Comparison of ENCODE assay signal across 8 cellular contexts in the genomic region with DNA sequence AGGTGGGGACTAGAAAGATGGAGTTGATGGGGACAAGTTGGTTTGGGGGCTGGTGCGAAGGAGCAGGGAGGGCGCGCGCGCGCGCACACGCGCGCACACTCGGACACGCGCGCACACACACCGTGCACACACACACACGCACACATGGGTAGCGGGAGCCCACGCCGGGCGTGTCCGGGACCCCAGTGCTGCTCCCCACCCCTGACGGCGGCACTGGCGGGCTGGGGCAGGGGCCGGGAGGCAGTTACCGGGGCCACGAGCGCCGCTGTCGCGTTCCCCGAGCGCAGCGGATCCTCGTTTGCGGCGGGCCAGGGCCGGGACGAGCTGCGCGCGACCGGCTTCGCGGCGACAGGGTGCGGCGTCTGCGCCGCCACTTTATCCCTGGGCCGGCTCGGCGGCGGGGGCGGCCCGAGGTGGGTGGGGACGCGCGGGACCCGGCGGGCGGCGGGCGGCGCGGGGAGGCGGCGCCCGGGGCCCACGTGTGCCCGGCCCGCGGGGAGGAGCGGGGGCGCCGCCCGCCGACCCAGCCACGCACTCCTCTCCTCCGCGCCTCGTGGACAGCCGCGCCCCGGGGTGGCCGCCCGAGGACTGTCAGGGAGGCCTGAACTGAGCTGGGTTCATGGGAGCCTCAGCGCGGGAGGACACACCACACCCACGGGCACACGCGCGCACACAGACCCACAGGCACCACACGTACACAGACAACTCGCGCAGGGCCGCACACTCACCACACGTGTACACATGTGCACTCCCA. TPM values are rescaled to one million over a fixed set of nuclear protein-coding genes. Genes with fewer than 3 reads are reported as not detected.
A peak's percentile ranks its signal among the peaks of the same experiment; 100 is the strongest.
DNase-seq lines count a peak whose midpoint lies in the region; ATAC-seq lines count a peak whose summit lies in the region.

No MANE protein-coding gene starts in this region.

- no peaks in the 10 kb centered on the region for H3K9me3 Mint-ChIP-seq in stimulated activated naive CD8-positive, alpha-beta T cell treated with anti-CD3 and anti-CD28 coated beads, Interleukin-15, Interleukin-2, amounts not matched to agents 100 ng/mL and 50 ng/mL, for 24 hours

- peak; percentile 41 for ATAC-seq in GM19438 (IDR thresholded peaks at IDR 0.05; ENCODE audit: low read depth, unreplicated experiment)

- peak overlapping the region; percentile 80 for H3K27ac Mint-ChIP-seq in stimulated activated naive CD8-positive, alpha-beta T cell treated with anti-CD3 and anti-CD28 coated beads, Interleukin-15, Interleukin-2, amounts not matched to agents 100 ng/mL and 50 ng/mL, for 24 hours

- peak overlapping the region; percentile 87 for H3K4me3 Mint-ChIP-seq in stimulated activated naive CD8-positive, alpha-beta T cell treated with anti-CD3 and anti-CD28 coated beads, Interleukin-15, Interleukin-2, amounts not matched to agents 100 ng/mL and 50 ng/mL, for 24 hours

- H3K27ac ChIP-seq in layer of hippocampus (ENCODE audit: low read depth, low read length) = peak overlapping the region; percentile 87

- DNase-seq in Daoy (ENCODE audit: low read depth) (peak; percentile 44), NCI-H2171 (lab: John Stamatoyannopoulos, UW) (peak; percentile 45), cerebellar cortex (ENCODE audit: low spot score) (peak; percentile 22), NCI-H2107 (lab: John Stamatoyannopoulos, UW) (no peak), SW 1271 (lab: John Stamatoyannopoulos, UW) (no peak)

- no peaks in the 10 kb centered on the region for H3K36me3 Mint-ChIP-seq in stimulated activated naive CD8-positive, alpha-beta T cell treated with anti-CD3 and anti-CD28 coated beads, Interleukin-15, Interleukin-2, amounts not matched to agents 100 ng/mL and 50 ng/mL, for 24 hours (ENCODE audit: low read depth)

- no peaks in the 10 kb centered on the region for H3K27me3 ChIP-seq in layer of hippocampus (ENCODE audit: control insufficient read depth, insufficient read depth, low read length)

- H3K27me3 Mint-ChIP-seq in stimulated activated naive CD8-positive, alpha-beta T cell treated with anti-CD3 and anti-CD28 coated beads, Interleukin-15, Interleukin-2, amounts not matched to agents 100 ng/mL and 50 ng/mL, for 24 hours = peaks cover 57% of the 10 kb centered on the region

- H3K4me1 Mint-ChIP-seq in stimulated activated naive CD8-positive, alpha-beta T cell treated with anti-CD3 and anti-CD28 coated beads, Interleukin-15, Interleukin-2, amounts not matched to agents 100 ng/mL and 50 ng/mL, for 24 hours (ENCODE audit: low read depth) = peaks cover 13% of the 10 kb centered on the region

RNA-seq across cellular contexts. Expression of gene MGLL, which starts 0.7 kb away (rescaled TPM):
- total RNA-seq in Daoy (2014; rRNA removed; shearing (Covaris generic)) = 32.1 and 37.1 TPM in 2 replicates

Comparison
In these comparisons a context has a peak if more than half of its experiments do, and no peak if none do; other contexts are left out.
1. DNase-seq: peak in Daoy (single experiment), NCI-H2171 (single experiment) and cerebellar cortex (single experiment); none in NCI-H2107 (single experiment) and SW 1271 (0 of 2).